In genomic region chr17:57092171-57092570, GRCh38 we compare ENCODE assay signal across 10 cellular contexts. TPM values are rescaled to one million over a fixed set of nuclear protein-coding genes. Genes with fewer than 3 reads are reported as not detected.
A peak's percentile ranks its signal among the peaks of the same experiment; 100 is the strongest.
DNase-seq lines count a peak whose midpoint lies in the region; ATAC-seq and TF ChIP-seq lines count a peak whose summit lies in the region.
"Had no signal": no experiment of that assay in that cellular context is flagged by ENCODE, and none has a peak within 500 bp of the region (broad histone marks: within the 10 kb centered on the region; RNA-seq: fewer than 3 reads in every experiment).

No MANE protein-coding gene starts in this region.

- no peaks in the 10 kb centered on the region for H3K9me3 Mint-ChIP-seq in activated CD8-positive, alpha-beta memory T cell treated with anti-CD3 and anti-CD28 coated beads, Interleukin-2, amount 10 ng/mL, durations not matched to agents 7 days and 5 days (ENCODE audit: low read depth)
- H3K9me3 Mint-ChIP-seq in activated CD8-positive, alpha-beta T cell treated with anti-CD3 and anti-CD28 coated beads, Interleukin-2, amount 10 ng/mL, durations not matched to agents 7 days and 5 days (ENCODE audit: insufficient read depth), result no peaks in the 10 kb centered on the region

- H3K4me3 ChIP-seq in HL-60 (replicated peaks; ENCODE audit: insufficient read depth, low read length) (no peak overlapping the region), choroid plexus epithelial cell (ENCODE audit: low read depth, low read length) (no peak overlapping the region), osteoblast (ENCODE audit: insufficient read depth, low read length) (no peak overlapping the region)

- H3K4me1 ChIP-seq in osteoblast (ENCODE audit: insufficient read depth, low read length), result peaks cover 17% of the 10 kb centered on the region

- H3K36me3 Mint-ChIP-seq in activated CD8-positive, alpha-beta memory T cell treated with anti-CD3 and anti-CD28 coated beads, Interleukin-2, amount 10 ng/mL, durations not matched to agents 7 days and 5 days, result peaks cover 2% of the 10 kb centered on the region
- no peaks in the 10 kb centered on the region for H3K36me3 Mint-ChIP-seq in activated CD8-positive, alpha-beta T cell treated with anti-CD3 and anti-CD28 coated beads, Interleukin-2, amount 10 ng/mL, durations not matched to agents 7 days and 5 days (ENCODE audit: low read depth)

- peaks cover 27% of the 10 kb centered on the region for H3K79me2 ChIP-seq in osteoblast (ENCODE audit: insufficient read depth, low read length)

- no peak overlapping the region for H3K4me3 Mint-ChIP-seq in activated CD8-positive, alpha-beta memory T cell treated with anti-CD3 and anti-CD28 coated beads, Interleukin-2, amount 10 ng/mL, durations not matched to agents 7 days and 5 days
- H3K4me3 Mint-ChIP-seq in activated CD8-positive, alpha-beta T cell treated with anti-CD3 and anti-CD28 coated beads, Interleukin-2, amount 10 ng/mL, durations not matched to agents 7 days and 5 days, result no peak overlapping the region

- H3K27me3 ChIP-seq in HL-60 (ENCODE audit: insufficient read depth, poor library complexity, severe bottlenecking), result no peaks in the 10 kb centered on the region
- H3K27me3 ChIP-seq in osteoblast (ENCODE audit: insufficient read depth, low read length), result no peaks in the 10 kb centered on the region
- H3K27me3 ChIP-seq: BE2C had no signal

- peaks cover 22% of the 10 kb centered on the region for H3K4me1 Mint-ChIP-seq in activated CD8-positive, alpha-beta memory T cell treated with anti-CD3 and anti-CD28 coated beads, Interleukin-2, amount 10 ng/mL, durations not matched to agents 7 days and 5 days
- H3K4me1 Mint-ChIP-seq in activated CD8-positive, alpha-beta T cell treated with anti-CD3 and anti-CD28 coated beads, Interleukin-2, amount 10 ng/mL, durations not matched to agents 7 days and 5 days (ENCODE audit: low read depth), result peaks cover 27% of the 10 kb centered on the region

- no peak overlapping the region for H3K27ac Mint-ChIP-seq in activated CD8-positive, alpha-beta memory T cell treated with anti-CD3 and anti-CD28 coated beads, Interleukin-2, amount 10 ng/mL, durations not matched to agents 7 days and 5 days
- no peak overlapping the region for H3K27ac Mint-ChIP-seq in activated CD8-positive, alpha-beta T cell treated with anti-CD3 and anti-CD28 coated beads, Interleukin-2, amount 10 ng/mL, durations not matched to agents 7 days and 5 days

- peak overlapping the region; percentile 10 for H2AFZ ChIP-seq in osteoblast (ENCODE audit: low read length)

- no peak for ATAC-seq in activated CD8-positive, alpha-beta memory T cell treated with anti-CD3 and anti-CD28 coated beads, Interleukin-2, amount 10 ng/mL, durations not matched to agents 7 days and 5 days
- ATAC-seq in activated CD8-positive, alpha-beta T cell treated with anti-CD3 and anti-CD28 coated beads, Interleukin-2, amount 10 ng/mL, durations not matched to agents 7 days and 5 days, result no peak

- H3K4me2 ChIP-seq in osteoblast (ENCODE audit: insufficient read depth, low read length), result no peak overlapping the region

- no peaks in the 10 kb centered on the region for H3K9me3 ChIP-seq in osteoblast (ENCODE audit: low read depth, low read length)
- H3K9me3 ChIP-seq: BE2C had no signal

- peak overlapping the region; percentile 24; the same call in 1 of the 2 replicates for H3K27ac ChIP-seq in HL-60 (replicated peaks)
- H3K27ac ChIP-seq in osteoblast (ENCODE audit: low read depth, low read length), result no peak overlapping the region

- CTCF ChIA-PET in activated CD8-positive, alpha-beta memory T cell treated with anti-CD3 and anti-CD28 coated beads, Interleukin-2, amount 10 ng/mL, durations not matched to agents 7 days and 5 days (lab: Charles Lee), result no interaction called here
- CTCF ChIA-PET in activated CD8-positive, alpha-beta T cell treated with anti-CD3 and anti-CD28 coated beads, Interleukin-2, amount 10 ng/mL, durations not matched to agents 7 days and 5 days (lab: Charles Lee), result no interaction called here

- no peaks in the 10 kb centered on the region for H3K27me3 Mint-ChIP-seq in activated CD8-positive, alpha-beta memory T cell treated with anti-CD3 and anti-CD28 coated beads, Interleukin-2, amount 10 ng/mL, durations not matched to agents 7 days and 5 days
- H3K27me3 Mint-ChIP-seq in activated CD8-positive, alpha-beta T cell treated with anti-CD3 and anti-CD28 coated beads, Interleukin-2, amount 10 ng/mL, durations not matched to agents 7 days and 5 days (ENCODE audit: low read depth), result no peaks in the 10 kb centered on the region

- DNase-seq in AG20443 (ENCODE audit: low spot score) (peak; percentile 42), HL-60 (ENCODE audit: low read depth in 1 of 2, low spot score in 1 of 2) (peak; percentile 50 to 56), choroid plexus epithelial cell (ENCODE audit: low read depth) (peak; percentile 75), osteoblast (ENCODE audit: insufficient read length, low spot score, missing footprints) (peak; percentile 92), GDM1 (lab: John Stamatoyannopoulos, UW) (no peak), DMS53 (lab: John Stamatoyannopoulos, UW) (no peak)
- DNase-seq in activated CD8-positive, alpha-beta memory T cell treated with anti-CD3 and anti-CD28 coated beads, Interleukin-2, amount 10 ng/mL, durations not matched to agents 7 days and 5 days, result no peak
- no peak for DNase-seq in activated CD8-positive, alpha-beta T cell treated with anti-CD3 and anti-CD28 coated beads, Interleukin-2, amount 10 ng/mL, durations not matched to agents 7 days and 5 days
- DNase-seq: activated CD4-positive, alpha-beta T cell treated with anti-CD3 and anti-CD28 coated beads for 4 hours; BE2C had no signal

- no peaks in the 10 kb centered on the region for H3K36me3 ChIP-seq in osteoblast (ENCODE audit: insufficient read depth, low read length)
- H3K36me3 ChIP-seq: BE2C had no signal

- POLR2A ChIA-PET in activated CD8-positive, alpha-beta T cell treated with anti-CD3 and anti-CD28 coated beads, Interleukin-2, amount 10 ng/mL, durations not matched to agents 7 days and 5 days (lab: Charles Lee), result no interaction called here

- TF ChIP-seq CTCF in HL-60 (IDR thresholded peaks at IDR 0.05; ENCODE audit: insufficient read depth, low read length) (no peak), choroid plexus epithelial cell (conservative IDR thresholded peaks at IDR 0.05; ENCODE audit: low read depth, low read length) (no peak), osteoblast (IDR thresholded peaks at IDR 0.05; ENCODE audit: extremely low read depth, low read depth, low read length) (no peak)

- H4K20me1 ChIP-seq in osteoblast (ENCODE audit: insufficient read depth, low read length), result peaks cover 12% of the 10 kb centered on the region

RNA-seq across cellular contexts. Expression of gene AKAP1, which starts 7.1 kb away (rescaled TPM):
- 14.5 and 19.7 TPM in 2 replicates for total RNA-seq in osteoblast
- 10 to 100 TPM; 28.0 to 38.3 TPM for total RNA-seq in activated CD8-positive, alpha-beta memory T cell treated with anti-CD3 and anti-CD28 coated beads, Interleukin-2, amount 10 ng/mL, durations not matched to agents 7 days and 5 days
- 10 to 100 TPM; 30.0 to 33.6 TPM for total RNA-seq in activated CD8-positive, alpha-beta T cell treated with anti-CD3 and anti-CD28 coated beads, Interleukin-2, amount 10 ng/mL, durations not matched to agents 7 days and 5 days

Comparison
In these comparisons a context has a peak if more than half of its experiments do, and no peak if none do; other contexts are left out.
1. DNase-seq: peak in AG20443 (single experiment), HL-60 (2 of 2), choroid plexus epithelial cell (single experiment) and osteoblast (single experiment); none in GDM1 (single experiment), DMS53 (single experiment), activated CD8-positive, alpha-beta memory T cell treated with anti-CD3 and anti-CD28 coated beads, Interleukin-2, amount 10 ng/mL, durations not matched to agents 7 days and 5 days (single experiment) and activated CD8-positive, alpha-beta T cell treated with anti-CD3 and anti-CD28 coated beads, Interleukin-2, amount 10 ng/mL, durations not matched to agents 7 days and 5 days (single experiment).